Comparison of ENCODE assay signal across 18 cellular contexts in genomic region chr2:146837857-146838256, GRCh38.
DNase-seq lines count a peak whose midpoint lies in the region; ATAC-seq and TF ChIP-seq lines count a peak whose summit lies in the region.
"Had no signal": no experiment of that assay in that cellular context is flagged by ENCODE, and none has a peak within 500 bp of the region (broad histone marks: within the 10 kb centered on the region; RNA-seq: fewer than 3 reads in every experiment).

No MANE protein-coding gene starts in this region.

- H3K4me1 Mint-ChIP-seq in activated naive CD4-positive, alpha-beta T cell treated with anti-CD3 and anti-CD28 coated beads, Interleukin-2, amount 10 ng/mL, durations not matched to agents 7 days and 5 days, result no peaks in the 10 kb centered on the region
- H3K4me1 Mint-ChIP-seq: endodermal cell, T-cell had no signal

- H3K9me3 ChIP-seq in left lung, result no peaks in the 10 kb centered on the region
- H3K9me3 ChIP-seq: spleen had no signal

- peak; percentile 44 for ATAC-seq in left lung
- ATAC-seq: T-cell had no signal

- no peaks in the 10 kb centered on the region for H3K36me3 ChIP-seq in left lung
- H3K36me3 ChIP-seq: spleen had no signal

- no peaks in the 10 kb centered on the region for H3K9me3 Mint-ChIP-seq in activated naive CD4-positive, alpha-beta T cell treated with anti-CD3 and anti-CD28 coated beads, Interleukin-2, amount 10 ng/mL, durations not matched to agents 7 days and 5 days
- H3K9me3 Mint-ChIP-seq: endodermal cell; stimulated activated naive CD8-positive, alpha-beta T cell treated with anti-CD3 and anti-CD28 coated beads, Interleukin-15, Interleukin-2, amounts not matched to agents 100 ng/mL and 50 ng/mL, for 24 hours; T-cell had no signal

- DNase-seq in ELR (ENCODE audit: low read depth) (peak; percentile 16), NCI-H2107 treated with DMSO at 0.1 percent for 48 hours (lab: John Stamatoyannopoulos, UW; ENCODE audit: unreplicated experiment) (peak; percentile 33), astrocyte of the hippocampus (ENCODE audit: low read depth, low spot score) (peak; percentile 30), left lung (no peak), erythroblast (lab: John Stamatoyannopoulos, UW) (no peak), NCI-H187 (lab: John Stamatoyannopoulos, UW) (no peak)
- no peak for DNase-seq in stimulated activated CD4-positive, alpha-beta T cell treated with anti-CD3 and anti-CD28 coated beads, Interleukin-2, amount 100 ng/mL, for 24 hours
- no peak for DNase-seq in activated naive CD4-positive, alpha-beta T cell treated with anti-CD3 and anti-CD28 coated beads, Interleukin-2, amount 10 ng/mL, durations not matched to agents 7 days and 5 days
- DNase-seq: activated CD4-positive, CD25-positive, alpha-beta regulatory T cell; activated naive CD4-positive, alpha-beta T cell treated with anti-CD3 and anti-CD28 coated beads, Interleukin-2, amount 50 U/mL, for 16 hours; endodermal cell; head of caudate nucleus; kidney; NCI-H526 treated with DMSO at 0.1 percent for 48 hours; RPMI8226; spleen; T-cell had no signal

- CTCF ChIA-PET in activated naive CD4-positive, alpha-beta T cell treated with anti-CD3 and anti-CD28 coated beads, Interleukin-2, amount 10 ng/mL, durations not matched to agents 7 days and 5 days (lab: Charles Lee), result no interaction called here

- no peak overlapping the region for H3K27ac Mint-ChIP-seq in activated naive CD4-positive, alpha-beta T cell treated with anti-CD3 and anti-CD28 coated beads, Interleukin-2, amount 10 ng/mL, durations not matched to agents 7 days and 5 days
- H3K27ac Mint-ChIP-seq: endodermal cell; stimulated activated naive CD8-positive, alpha-beta T cell treated with anti-CD3 and anti-CD28 coated beads, Interleukin-15, Interleukin-2, amounts not matched to agents 100 ng/mL and 50 ng/mL, for 24 hours; T-cell had no signal

- H3K4me1 ChIP-seq in left lung, result no peaks in the 10 kb centered on the region
- H3K4me1 ChIP-seq: spleen had no signal

- TF ChIP-seq CTCF in left lung (IDR thresholded peaks at IDR 0.05), result no peak

- H3K36me3 Mint-ChIP-seq in activated naive CD4-positive, alpha-beta T cell treated with anti-CD3 and anti-CD28 coated beads, Interleukin-2, amount 10 ng/mL, durations not matched to agents 7 days and 5 days, result no peaks in the 10 kb centered on the region
- H3K36me3 Mint-ChIP-seq: T-cell had no signal

- no peak overlapping the region for H3K27ac ChIP-seq in left lung
- H3K27ac ChIP-seq: spleen had no signal

- H3K4me3 ChIP-seq in left lung, result no peak overlapping the region
- H3K4me3 ChIP-seq: spleen had no signal

- H3K4me3 Mint-ChIP-seq in activated naive CD4-positive, alpha-beta T cell treated with anti-CD3 and anti-CD28 coated beads, Interleukin-2, amount 10 ng/mL, durations not matched to agents 7 days and 5 days, result no peak overlapping the region
- H3K4me3 Mint-ChIP-seq: endodermal cell; stimulated activated naive CD8-positive, alpha-beta T cell treated with anti-CD3 and anti-CD28 coated beads, Interleukin-15, Interleukin-2, amounts not matched to agents 100 ng/mL and 50 ng/mL, for 24 hours; T-cell had no signal

- H3K27me3 Mint-ChIP-seq in activated naive CD4-positive, alpha-beta T cell treated with anti-CD3 and anti-CD28 coated beads, Interleukin-2, amount 10 ng/mL, durations not matched to agents 7 days and 5 days, result no peaks in the 10 kb centered on the region
- H3K27me3 Mint-ChIP-seq: stimulated activated naive CD8-positive, alpha-beta T cell treated with anti-CD3 and anti-CD28 coated beads, Interleukin-15, Interleukin-2, amounts not matched to agents 100 ng/mL and 50 ng/mL, for 24 hours; T-cell had no signal

- intact Hi-C loops in left lung (cut with DNase I), result no loop called here

- TF ChIP-seq POLR2A in erythroblast (IDR thresholded peaks at IDR 0.05; ENCODE audit: low read length), result no peak

- H3K27me3 ChIP-seq in left lung, result no peaks in the 10 kb centered on the region
- H3K27me3 ChIP-seq: spleen had no signal

Comparison
In these comparisons a context has a peak if more than half of its experiments do, and no peak if none do; other contexts are left out.
1. DNase-seq: peak in ELR (single experiment), NCI-H2107 treated with DMSO at 0.1 percent for 48 hours (single experiment) and astrocyte of the hippocampus (single experiment); none in left lung (0 of 2), stimulated activated CD4-positive, alpha-beta T cell treated with anti-CD3 and anti-CD28 coated beads, Interleukin-2, amount 100 ng/mL, for 24 hours (0 of 2), activated naive CD4-positive, alpha-beta T cell treated with anti-CD3 and anti-CD28 coated beads, Interleukin-2, amount 10 ng/mL, durations not matched to agents 7 days and 5 days (single experiment), erythroblast (0 of 2) and NCI-H187 (0 of 2).